22 cellular contexts compared by ENCODE assay signal in the genomic region with DNA sequence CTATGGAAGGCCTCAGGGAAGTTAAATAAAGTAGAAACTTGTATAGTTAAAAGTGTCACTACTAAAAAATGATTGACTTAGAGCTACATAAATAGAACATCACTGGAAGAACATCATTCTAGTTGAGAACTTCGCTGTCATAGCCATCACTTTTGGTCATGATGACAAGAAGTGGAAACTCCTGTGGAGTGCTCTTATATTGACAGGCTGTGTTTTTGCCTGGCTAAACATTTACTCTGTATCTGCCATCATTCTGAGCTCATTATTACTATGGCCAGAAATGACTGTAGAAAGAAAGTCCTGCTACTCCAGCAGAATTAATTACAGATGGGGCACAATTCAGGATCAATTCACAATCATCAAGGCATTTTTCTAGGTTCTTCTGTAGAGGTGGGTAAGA.
DNase-seq lines count a peak whose midpoint lies in the region; ATAC-seq and TF ChIP-seq lines count a peak whose summit lies in the region.
"Had no signal": no experiment of that assay in that cellular context is flagged by ENCODE, and none has a peak within 500 bp of the region (broad histone marks: within the 10 kb centered on the region; RNA-seq: fewer than 3 reads in every experiment).

No MANE protein-coding gene starts in this region.

- no peak for TF ChIP-seq CTCF in WERI-Rb-1 (IDR thresholded peaks at IDR 0.05; ENCODE audit: low read depth, low read length)

- no peaks in the 10 kb centered on the region for H3K27me3 ChIP-seq in WERI-Rb-1 (ENCODE audit: insufficient read depth, low read depth, severe bottlenecking)
- H3K27me3 ChIP-seq: heart right ventricle, vagina had no signal

- no peak for DNase-seq in DMS153 treated with DMSO at 0.1 percent for 48 hours (lab: John Stamatoyannopoulos, UW; ENCODE audit: unreplicated experiment)
- no peak for DNase-seq in middle frontal gyrus (ENCODE audit: extremely low spot score, low spot score)
- DNase-seq in stimulated activated CD4-positive, alpha-beta T cell treated with anti-CD3 and anti-CD28 coated beads, Interleukin-1b, Interleukin-23, amount 100 ng/mL, for 48 hours = no peak
- no peak for DNase-seq in WERI-Rb-1
- DNase-seq: activated CD4-positive, CD25-positive, alpha-beta regulatory T cell treated with anti-CD3 and anti-CD28 coated beads, Interleukin-2, amount 50 U/mL, for 72 hours; activated CD8-positive, alpha-beta memory T cell treated with anti-CD3 and anti-CD28 coated beads, Interleukin-2, amount 50 U/mL, for 48 hours; activated naive CD4-positive, alpha-beta T cell treated with Interleukin-2 at 50 U/mL for 16 hours; aorta; heart right ventricle; Karpas-422; natural killer cell; NCI-H82; PC-9; stimulated activated CD4-positive, alpha-beta T cell treated with anti-CD3 and anti-CD28 coated beads, Interleukin-4, amount 100 ng/mL, for 24 hours; substantia nigra had no signal

- no peaks in the 10 kb centered on the region for H3K36me3 ChIP-seq in WERI-Rb-1
- H3K36me3 ChIP-seq: heart right ventricle, vagina had no signal

- H3K4me3 ChIP-seq in WERI-Rb-1 (ENCODE audit: low read depth, low read length) = no peak overlapping the region
- H3K4me3 ChIP-seq: heart right ventricle, PC-9, SK-N-MC, skin epidermis, vagina had no signal

- peaks cover 1% of the 10 kb centered on the region for H3K9me3 ChIP-seq in WERI-Rb-1 (ENCODE audit: severe bottlenecking)
- H3K9me3 ChIP-seq: vagina had no signal

- no peak overlapping the region for H3K27ac ChIP-seq in WERI-Rb-1
- H3K27ac ChIP-seq: heart right ventricle, PC-9, SK-N-MC, skin epidermis, vagina had no signal

- ATAC-seq in GM18907 (IDR thresholded peaks at IDR 0.05; ENCODE audit: unreplicated experiment) (peak; percentile 95), GM21447 (IDR thresholded peaks at IDR 0.05; ENCODE audit: unreplicated experiment) (peak; percentile 83), HG02970 (IDR thresholded peaks at IDR 0.05; ENCODE audit: low FRiP score, unreplicated experiment) (peak; percentile 73), HG03571 (IDR thresholded peaks at IDR 0.05; ENCODE audit: unreplicated experiment) (peak; percentile 48)
- ATAC-seq: heart right ventricle, natural killer cell had no signal
